Comparison of ENCODE assay signal across 26 cellular contexts in genomic region chr12:28855761-28856160, GRCh38.
A peak's percentile ranks its signal among the peaks of the same experiment; 100 is the strongest.
DNase-seq lines count a peak whose midpoint lies in the region; ATAC-seq, FAIRE-seq and TF ChIP-seq lines count a peak whose summit lies in the region.
"Had no signal": no experiment of that assay in that cellular context is flagged by ENCODE, and none has a peak within 500 bp of the region (broad histone marks: within the 10 kb centered on the region; RNA-seq: fewer than 3 reads in every experiment).

No MANE protein-coding gene starts in this region.

- no peaks in the 10 kb centered on the region for H3F3A ChIP-seq in neural progenitor cell (ENCODE audit: low read depth)

- H2AFZ ChIP-seq in astrocyte (ENCODE audit: low read depth, low read length) (no peak overlapping the region), neural progenitor cell (replicated peaks) (peak overlapping the region; percentile 45)

- ATAC-seq in GM21723 (IDR thresholded peaks at IDR 0.05; ENCODE audit: unreplicated experiment), result no peak
- ATAC-seq: CD8-positive, alpha-beta T cell; HepG2 had no signal

- DNase-seq in NOMO-1 treated with DMSO at 0.1 percent for 48 hours (lab: John Stamatoyannopoulos, UW; ENCODE audit: unreplicated experiment) (peak; percentile 16), NOMO-1 (lab: John Stamatoyannopoulos, UW; ENCODE audit: unreplicated experiment in 2 of 2) (no peak), astrocyte (ENCODE audit: low read depth) (peak; percentile 74), neural progenitor cell (ENCODE audit: low spot score) (no peak), uterus (no peak), GM19238 (ENCODE audit: insufficient read length, low spot score) (no peak), germinal center (ENCODE audit: low spot score) (no peak)
- DNase-seq: AML-193; C1 segment of cervical spinal cord; Calu3; CD8-positive, alpha-beta T cell; GDM1; KG1; NCI-H1092 treated with DMSO at 0.1 percent for 48 hours; NCI-H1436 treated with DMSO at 0.1 percent for 48 hours; NCI-H1930; NCI-H226; NCI-H510A treated with DMSO at 0.1 percent for 48 hours; NCI-H748 treated with DMSO at 0.1 percent for 48 hours; Right ventricle myocardium superior had no signal

- H3K9ac ChIP-seq in astrocyte (ENCODE audit: low read length) (no peak overlapping the region), neural progenitor cell (no peak overlapping the region)

- FAIRE-seq in astrocyte (lab: Jason Lieb, UNC), result no peak
- FAIRE-seq: GM19239, HepG2 had no signal

- H3K4me3 ChIP-seq in astrocyte (ENCODE audit: insufficient read depth, low read depth, low read length) (no peak overlapping the region), neural progenitor cell (no peak overlapping the region), uterus (no peak overlapping the region)
- H3K4me3 ChIP-seq: HAP-1 had no signal

- H3K36me3 Mint-ChIP-seq in astrocyte (ENCODE audit: low read depth, unreplicated experiment) (no peaks in the 10 kb centered on the region), neural progenitor cell (no peaks in the 10 kb centered on the region)
- H3K36me3 Mint-ChIP-seq: CD8-positive, alpha-beta T cell had no signal

- no peak overlapping the region for H3K27ac Mint-ChIP-seq in astrocyte (ENCODE audit: unreplicated experiment)
- H3K27ac Mint-ChIP-seq in neural progenitor cell, result no peak overlapping the region
- H3K27ac Mint-ChIP-seq: CD8-positive, alpha-beta T cell had no signal

- intact Hi-C loops in uterus (cut with DNase I; ENCODE audit: low total_unique reads), result no loop called here

- H3K79me2 ChIP-seq in astrocyte (ENCODE audit: insufficient read depth, low read length) (no peaks in the 10 kb centered on the region), neural progenitor cell (ENCODE audit: low read depth) (no peaks in the 10 kb centered on the region)

- no peaks in the 10 kb centered on the region for H4K20me1 ChIP-seq in astrocyte (ENCODE audit: insufficient read depth, low read length)
- H4K20me1 ChIP-seq in neural progenitor cell (ENCODE audit: low read depth), result no peaks in the 10 kb centered on the region

- no peak overlapping the region for H3K4me2 ChIP-seq in astrocyte (ENCODE audit: low read length)
- no peak overlapping the region for H3K4me2 ChIP-seq in neural progenitor cell

- H3K9me3 Mint-ChIP-seq in astrocyte (ENCODE audit: unreplicated experiment) (no peaks in the 10 kb centered on the region), neural progenitor cell (no peaks in the 10 kb centered on the region)
- H3K9me3 Mint-ChIP-seq: CD8-positive, alpha-beta T cell had no signal

- H3K27ac ChIP-seq in astrocyte (ENCODE audit: low read depth, low read length), result no peak overlapping the region
- no peak overlapping the region for H3K27ac ChIP-seq in neural progenitor cell
- H3K27ac ChIP-seq in uterus, result peak overlapping the region; percentile 31 to 65
- H3K27ac ChIP-seq: 22Rv1, HL-60 had no signal

- H3K4me1 ChIP-seq in astrocyte (ENCODE audit: insufficient read depth, low read length) (no peaks in the 10 kb centered on the region), neural progenitor cell (peaks cover 4% of the 10 kb centered on the region), uterus (no peaks in the 10 kb centered on the region)

- H3K4me3 Mint-ChIP-seq in astrocyte (ENCODE audit: unreplicated experiment) (no peak overlapping the region), neural progenitor cell (no peak overlapping the region)
- H3K4me3 Mint-ChIP-seq: CD8-positive, alpha-beta T cell had no signal

- TF ChIP-seq POLR2A in uterus (IDR thresholded peaks at IDR 0.05), result no peak

- H3K9me3 ChIP-seq in astrocyte (ENCODE audit: insufficient read depth, low read depth, low read length), result no peaks in the 10 kb centered on the region
- H3K9me3 ChIP-seq in neural progenitor cell (ENCODE audit: low read depth), result no peaks in the 10 kb centered on the region
- H3K9me3 ChIP-seq in uterus, result no peaks in the 10 kb centered on the region
- H3K9me3 ChIP-seq: HAP-1 had no signal

- no peak for TF ChIP-seq CTCF in astrocyte (IDR thresholded peaks at IDR 0.05; ENCODE audit: insufficient read depth, low read depth, low read length)
- no peak for TF ChIP-seq CTCF in neural progenitor cell (IDR thresholded peaks at IDR 0.05)
- no peak for TF ChIP-seq CTCF in uterus (IDR thresholded peaks at IDR 0.05)

- H3K36me3 ChIP-seq in astrocyte (ENCODE audit: insufficient read depth, low read length) (no peaks in the 10 kb centered on the region), neural progenitor cell (no peaks in the 10 kb centered on the region), uterus (no peaks in the 10 kb centered on the region)
- H3K36me3 ChIP-seq: HAP-1 had no signal

- no peaks in the 10 kb centered on the region for H3K27me3 ChIP-seq in astrocyte (ENCODE audit: insufficient read depth, low read length)
- H3K27me3 ChIP-seq in neural progenitor cell, result no peaks in the 10 kb centered on the region
- no peaks in the 10 kb centered on the region for H3K27me3 ChIP-seq in uterus

- no peaks in the 10 kb centered on the region for H3K27me3 Mint-ChIP-seq in astrocyte (ENCODE audit: low read depth, unreplicated experiment)
- H3K27me3 Mint-ChIP-seq in neural progenitor cell (ENCODE audit: insufficient read depth, low read depth), result no peaks in the 10 kb centered on the region

- H3K4me1 Mint-ChIP-seq in astrocyte (ENCODE audit: low read depth, unreplicated experiment), result peaks cover 32% of the 10 kb centered on the region
- peaks cover 6% of the 10 kb centered on the region for H3K4me1 Mint-ChIP-seq in neural progenitor cell

Comparison
In these comparisons a context has a peak if more than half of its experiments do, and no peak if none do; other contexts are left out.
1. DNase-seq: peak in NOMO-1 treated with DMSO at 0.1 percent for 48 hours (single experiment) and astrocyte (single experiment); none in NOMO-1 (0 of 2), neural progenitor cell (single experiment), uterus (0 of 2), GM19238 (single experiment) and germinal center (single experiment).
2. H3K27ac ChIP-seq: peak in uterus (2 of 2); none in astrocyte (single experiment) and neural progenitor cell (single experiment).